ENCODE assay signal across 29 cellular contexts in the genomic region with DNA sequence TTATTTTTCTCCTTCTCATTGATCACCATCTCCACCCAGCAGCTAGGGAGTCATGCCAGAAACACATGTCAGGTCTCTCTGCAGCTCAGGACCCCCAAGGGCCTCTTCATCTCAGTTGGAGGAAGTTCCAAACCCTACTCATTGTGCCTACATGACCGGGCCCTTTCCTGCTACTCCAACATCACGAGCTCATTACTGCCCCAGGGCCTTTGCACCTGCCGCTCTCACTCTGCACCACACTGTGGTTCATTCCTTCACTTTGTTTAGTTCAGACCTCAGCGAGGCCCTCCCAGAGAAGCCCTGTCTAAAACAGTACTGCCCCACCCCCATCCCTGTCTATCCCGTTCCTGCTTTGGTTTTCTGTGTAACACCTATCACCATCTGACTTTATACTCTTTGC.
"Had no signal": no experiment of that assay in that cellular context is flagged by ENCODE, and none has a peak within 500 bp of the region (broad histone marks: within the 10 kb centered on the region; RNA-seq: fewer than 3 reads in every experiment).

No MANE protein-coding gene starts in this region.

- H3K9me3 ChIP-seq: adrenal gland, body of pancreas, gastroesophageal sphincter, pancreas, prostate gland, sigmoid colon, stomach, thyroid gland, upper lobe of right lung had no signal

- H3K27me3 Mint-ChIP-seq: activated CD4-positive, alpha-beta T cell treated with anti-CD3 and anti-CD28 coated beads for 36 hours; activated naive CD8-positive, alpha-beta T cell treated with anti-CD3 and anti-CD28 coated beads for 36 hours; naive B cell had no signal

- H3K27ac ChIP-seq: adrenal gland, body of pancreas, gastroesophageal sphincter, pancreas, prostate gland, sigmoid colon, stomach, thyroid gland, upper lobe of right lung had no signal

- DNase-seq: activated CD4-positive, alpha-beta T cell treated with anti-CD3 and anti-CD28 coated beads for 36 hours; activated CD4-positive, alpha-beta T cell treated with anti-CD3 and anti-CD28 coated beads, Interleukin-2, amount 50 U/mL, for 4 hours; activated CD4-positive, CD25-positive, alpha-beta regulatory T cell; activated effector memory CD4-positive, alpha-beta T cell treated with anti-CD3 and anti-CD28 coated beads, Interleukin-2, amount 50 U/mL, for 16 hours; activated naive CD4-positive, alpha-beta T cell treated with anti-CD3 and anti-CD28 coated beads for 36 hours; activated naive CD8-positive, alpha-beta T cell treated with anti-CD3 and anti-CD28 coated beads for 36 hours; aorta; effector memory CD4-positive, alpha-beta T cell; hippocampal formation; kidney; left colon; naive B cell; nephron progenitor cell; nucleus accumbens; pancreas; retina; sigmoid colon; small intestine; stimulated activated CD4-positive, alpha-beta T cell treated with anti-CD3 and anti-CD28 coated beads, Interleukin-4, amount 100 ng/mL, for 24 hours; stomach; thyroid gland; upper lobe of right lung had no signal

- H3K27me3 ChIP-seq: adrenal gland, body of pancreas, gastroesophageal sphincter, pancreas, sigmoid colon, stomach, thyroid gland, upper lobe of right lung had no signal

- H3K36me3 ChIP-seq: pancreas, prostate gland, thyroid gland, upper lobe of right lung had no signal

- ATAC-seq: activated CD4-positive, alpha-beta T cell treated with anti-CD3 and anti-CD28 coated beads for 36 hours; body of pancreas; gastroesophageal sphincter; left colon; pancreas; stimulated activated effector memory CD8-positive, alpha-beta T cell treated with anti-CD3 and anti-CD28 coated beads, Interleukin-12 subunit alpha, Interleukin-12 subunit beta, amount 100 ng/mL, for 72 hours had no signal

- H3K4me3 Mint-ChIP-seq: activated CD4-positive, alpha-beta T cell treated with anti-CD3 and anti-CD28 coated beads for 36 hours; activated naive CD4-positive, alpha-beta T cell treated with anti-CD3 and anti-CD28 coated beads for 36 hours; activated naive CD8-positive, alpha-beta T cell treated with anti-CD3 and anti-CD28 coated beads for 36 hours; mesothelial cell of epicardium; naive B cell; nephron progenitor cell; stimulated activated effector memory CD8-positive, alpha-beta T cell treated with anti-CD3 and anti-CD28 coated beads, Interleukin-12 subunit alpha, Interleukin-12 subunit beta, amount 100 ng/mL, for 72 hours; T-helper 2 cell treated with Interferon-gamma antibody and Interleukin-4, amounts not matched to agents 5 μg/mL and 100 μg/mL, for 36 hours had no signal

- H3K27ac Mint-ChIP-seq: activated CD4-positive, alpha-beta T cell treated with anti-CD3 and anti-CD28 coated beads for 36 hours; activated naive CD4-positive, alpha-beta T cell treated with anti-CD3 and anti-CD28 coated beads for 36 hours; activated naive CD8-positive, alpha-beta T cell treated with anti-CD3 and anti-CD28 coated beads for 36 hours; mesothelial cell of epicardium; naive B cell; nephron progenitor cell; stimulated activated effector memory CD8-positive, alpha-beta T cell treated with anti-CD3 and anti-CD28 coated beads, Interleukin-12 subunit alpha, Interleukin-12 subunit beta, amount 100 ng/mL, for 72 hours; T-helper 2 cell treated with Interferon-gamma antibody and Interleukin-4, amounts not matched to agents 5 μg/mL and 100 μg/mL, for 36 hours had no signal

- H3K4me1 ChIP-seq: body of pancreas, pancreas, prostate gland, thyroid gland, upper lobe of right lung had no signal

- H3K4me3 ChIP-seq: adrenal gland, body of pancreas, gastroesophageal sphincter, pancreas, prostate gland, sigmoid colon, stomach, thyroid gland, upper lobe of right lung had no signal

- H3K9me3 Mint-ChIP-seq: activated naive CD4-positive, alpha-beta T cell treated with anti-CD3 and anti-CD28 coated beads for 36 hours; activated naive CD8-positive, alpha-beta T cell treated with anti-CD3 and anti-CD28 coated beads for 36 hours; mesothelial cell of epicardium; naive B cell; nephron progenitor cell; stimulated activated effector memory CD8-positive, alpha-beta T cell treated with anti-CD3 and anti-CD28 coated beads, Interleukin-12 subunit alpha, Interleukin-12 subunit beta, amount 100 ng/mL, for 72 hours; T-helper 2 cell treated with Interferon-gamma antibody and Interleukin-4, amounts not matched to agents 5 μg/mL and 100 μg/mL, for 36 hours had no signal

- H3K36me3 Mint-ChIP-seq: activated naive CD8-positive, alpha-beta T cell treated with anti-CD3 and anti-CD28 coated beads for 36 hours; naive B cell had no signal
